ENCODE assay signal across 19 cellular contexts in genomic region chr2:123566291-123566946, GRCh38.
DNase-seq lines count a peak whose midpoint lies in the region; ATAC-seq, FAIRE-seq and TF ChIP-seq lines count a peak whose summit lies in the region.
"Had no signal": no experiment of that assay in that cellular context is flagged by ENCODE, and none has a peak within 500 bp of the region (broad histone marks: within the 10 kb centered on the region; RNA-seq: fewer than 3 reads in every experiment).

No MANE protein-coding gene starts in this region.

- no peak for FAIRE-seq in astrocyte (lab: Jason Lieb, UNC)
- no peak for FAIRE-seq in frontal cortex (lab: Jason Lieb, UNC)
- FAIRE-seq: D721Med, G401.6, GM12891 had no signal

- TF ChIP-seq CTCF in GM23338 (conservative IDR thresholded peaks at IDR 0.05; ENCODE audit: low read depth in 2 of 2) (no peak), astrocyte (IDR thresholded peaks at IDR 0.05; ENCODE audit: insufficient read depth, low read depth, low read length) (no peak), foreskin keratinocyte (conservative IDR thresholded peaks at IDR 0.05) (no peak)

- H2AFZ ChIP-seq in GM23338 = no peak overlapping the region
- H2AFZ ChIP-seq in astrocyte (ENCODE audit: low read depth, low read length) = no peak overlapping the region

- H3K9ac ChIP-seq in astrocyte (ENCODE audit: low read length) = no peak overlapping the region

- no peak overlapping the region for H3K27ac ChIP-seq in GM23338 (ENCODE audit: low read depth)
- no peak overlapping the region for H3K27ac ChIP-seq in astrocyte (ENCODE audit: low read depth, low read length)
- peak overlapping the region; percentile 34 for H3K27ac ChIP-seq in foreskin keratinocyte

- no peaks in the 10 kb centered on the region for H3K79me2 ChIP-seq in GM23338 (replicated peaks; ENCODE audit: insufficient read depth)
- H3K79me2 ChIP-seq in astrocyte (ENCODE audit: insufficient read depth, low read length) = no peaks in the 10 kb centered on the region

- no peaks in the 10 kb centered on the region for H3K9me3 ChIP-seq in MG63
- no peaks in the 10 kb centered on the region for H3K9me3 ChIP-seq in astrocyte (ENCODE audit: insufficient read depth, low read depth, low read length)
- H3K9me3 ChIP-seq: BE2C, Caco-2 had no signal

- no peaks in the 10 kb centered on the region for H3F3A ChIP-seq in GM23338 (replicated peaks; ENCODE audit: low read depth)

- no peaks in the 10 kb centered on the region for H3K27me3 ChIP-seq in GM23338 (ENCODE audit: insufficient read depth)
- no peaks in the 10 kb centered on the region for H3K27me3 ChIP-seq in MG63
- no peaks in the 10 kb centered on the region for H3K27me3 ChIP-seq in astrocyte (ENCODE audit: insufficient read depth, low read length)
- no peaks in the 10 kb centered on the region for H3K27me3 ChIP-seq in foreskin keratinocyte
- H3K27me3 ChIP-seq: BE2C had no signal

- no peaks in the 10 kb centered on the region for H3K36me3 ChIP-seq in GM23338 (ENCODE audit: insufficient read depth)
- no peaks in the 10 kb centered on the region for H3K36me3 ChIP-seq in MG63
- H3K36me3 ChIP-seq in astrocyte (ENCODE audit: insufficient read depth, low read length) = no peaks in the 10 kb centered on the region
- H3K36me3 ChIP-seq: BE2C had no signal

- H3K9me3 Mint-ChIP-seq in GM23338 (no peaks in the 10 kb centered on the region), astrocyte (ENCODE audit: unreplicated experiment) (no peaks in the 10 kb centered on the region)

- no peaks in the 10 kb centered on the region for H3K36me3 Mint-ChIP-seq in GM23338 (ENCODE audit: low read depth)
- no peaks in the 10 kb centered on the region for H3K36me3 Mint-ChIP-seq in astrocyte (ENCODE audit: low read depth, unreplicated experiment)
- H3K36me3 Mint-ChIP-seq: CD4-positive, CD25-positive, alpha-beta regulatory T cell had no signal

- H3K9me2 ChIP-seq in GM23338 (ENCODE audit: insufficient read depth) = peaks cover 3% of the 10 kb centered on the region

- no peak overlapping the region for H3K4me3 ChIP-seq in GM23338
- H3K4me3 ChIP-seq in MG63 = no peak overlapping the region
- no peak overlapping the region for H3K4me3 ChIP-seq in astrocyte (ENCODE audit: insufficient read depth, low read depth, low read length)

- H3K4me2 ChIP-seq in GM23338 = no peak overlapping the region
- H3K4me2 ChIP-seq in astrocyte (ENCODE audit: low read length) = no peak overlapping the region

- no peak overlapping the region for H3K27ac Mint-ChIP-seq in GM23338
- H3K27ac Mint-ChIP-seq in astrocyte (ENCODE audit: unreplicated experiment) = peak overlapping the region; percentile 23
- H3K27ac Mint-ChIP-seq: CD4-positive, CD25-positive, alpha-beta regulatory T cell; HFFc6 had no signal

- ATAC-seq in GM23338 = no peak
- ATAC-seq in foreskin keratinocyte = peak; percentile 85
- ATAC-seq: HCT116 had no signal

- H3K4me1 Mint-ChIP-seq in GM23338 (no peaks in the 10 kb centered on the region), astrocyte (ENCODE audit: low read depth, unreplicated experiment) (no peaks in the 10 kb centered on the region)
- H3K4me1 Mint-ChIP-seq: CD4-positive, CD25-positive, alpha-beta regulatory T cell had no signal

- H4K20me1 ChIP-seq in GM23338 (replicated peaks; ENCODE audit: insufficient read depth) (no peaks in the 10 kb centered on the region), astrocyte (ENCODE audit: insufficient read depth, low read length) (no peaks in the 10 kb centered on the region)

- peak; percentile 4 for DNase-seq in GM23338 (ENCODE audit: low spot score)
- peak; percentile 28 for DNase-seq in MG63
- DNase-seq in astrocyte (ENCODE audit: low read depth) = no peak
- DNase-seq in foreskin keratinocyte = peak in 1 of 2 donors; percentile 75
- no peak for DNase-seq in activated CD4-positive, alpha-beta T cell treated with anti-CD3 and anti-CD28 coated beads for 48 hours
- no peak for DNase-seq in NCI-H2081 treated with DMSO at 0.1 percent for 48 hours (lab: John Stamatoyannopoulos, UW)
- no peak for DNase-seq in frontal cortex (ENCODE audit: low spot score in 2 of 2)
- DNase-seq in Ammon's horn (ENCODE audit: low spot score) = no peak
- DNase-seq: BE2C; C1 segment of cervical spinal cord; Caco-2; CD4-positive, CD25-positive, alpha-beta regulatory T cell; GOT3; H7; HFFc6 had no signal

- H3K4me3 Mint-ChIP-seq in GM23338 (no peak overlapping the region), astrocyte (ENCODE audit: unreplicated experiment) (no peak overlapping the region)
- H3K4me3 Mint-ChIP-seq: CD4-positive, CD25-positive, alpha-beta regulatory T cell; HFFc6 had no signal

- H3K4me1 ChIP-seq in GM23338 (ENCODE audit: insufficient read depth) (no peaks in the 10 kb centered on the region), astrocyte (ENCODE audit: insufficient read depth, low read length) (no peaks in the 10 kb centered on the region), foreskin keratinocyte (no peaks in the 10 kb centered on the region)
- H3K4me1 ChIP-seq: BE2C, Caco-2 had no signal

- H3K27me3 Mint-ChIP-seq in GM23338 (ENCODE audit: insufficient read depth, low read depth, poor library complexity) (no peaks in the 10 kb centered on the region), astrocyte (ENCODE audit: low read depth, unreplicated experiment) (no peaks in the 10 kb centered on the region)
- H3K27me3 Mint-ChIP-seq: CD4-positive, CD25-positive, alpha-beta regulatory T cell had no signal

TF ChIP-seq in GM23338, 12 proteins besides CTCF, POLR2A, EP300 and RAD21 (continues in another document):
- TF ChIP-seq ZNF114 (CRISPR knock-in tag; IDR thresholded peaks at IDR 0.05) (no peak), STAT1 (IDR thresholded peaks at IDR 0.05; ENCODE audit: unreplicated experiment) (no peak), EZH2phosphoT487 (IDR thresholded peaks at IDR 0.05; ENCODE audit: unreplicated experiment) (no peak), ZNF462 (CRISPR knock-in tag; IDR thresholded peaks at IDR 0.05) (no peak), POLR2AphosphoS5 (IDR thresholded peaks at IDR 0.05; ENCODE audit: low read depth) (no peak), CREB1 (CRISPR knock-in tag; IDR thresholded peaks at IDR 0.05; ENCODE audit: low read depth) (no peak)

Comparison
In these comparisons a context has a peak if more than half of its experiments do, and no peak if none do; other contexts are left out.
1. DNase-seq: peak in GM23338 (single experiment) and MG63 (single experiment); none in astrocyte (single experiment), activated CD4-positive, alpha-beta T cell treated with anti-CD3 and anti-CD28 coated beads for 48 hours (single experiment), NCI-H2081 treated with DMSO at 0.1 percent for 48 hours (single experiment), frontal cortex (0 of 2) and Ammon's horn (single experiment).